In the genomic region with DNA sequence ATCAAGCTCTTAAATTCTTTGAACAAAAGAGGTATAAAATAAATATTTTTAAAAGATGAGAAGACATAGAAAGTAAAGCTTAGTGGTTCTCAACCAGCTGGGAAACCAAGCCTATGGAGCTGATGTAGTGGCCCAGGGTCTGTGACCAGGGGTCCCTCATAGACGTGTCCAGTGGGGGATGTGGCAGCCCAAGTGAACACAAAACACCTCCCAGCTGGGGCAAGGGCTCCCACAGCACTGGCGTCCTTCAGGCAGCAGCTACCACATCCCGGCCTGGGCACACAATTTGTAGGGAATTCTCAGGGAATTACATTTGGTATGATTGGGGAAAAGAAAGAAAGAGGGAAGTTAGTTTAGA, we compare ENCODE assay signal across 16 cellular contexts. TPM values are rescaled to one million over a fixed set of nuclear protein-coding genes. Genes with fewer than 3 reads are reported as not detected.
A peak's percentile ranks its signal among the peaks of the same experiment; 100 is the strongest.
DNase-seq lines count a peak whose midpoint lies in the region; ATAC-seq, FAIRE-seq and TF ChIP-seq lines count a peak whose summit lies in the region.
"Had no signal": no experiment of that assay in that cellular context is flagged by ENCODE, and none has a peak within 500 bp of the region (broad histone marks: within the 10 kb centered on the region; RNA-seq: fewer than 3 reads in every experiment).

No MANE protein-coding gene starts in this region.

- peak; percentile 68 for DNase-seq in cardiac septum (ENCODE audit: low spot score)
- no peak for DNase-seq in Right ventricle myocardium inferior (ENCODE audit: missing footprints)
- no peak for DNase-seq in IMR-90
- DNase-seq in activated CD4-positive, alpha-beta memory T cell treated with anti-CD3 and anti-CD28 coated beads, Interleukin-2, amount 10 ng/mL, durations not matched to agents 7 days and 5 days, result no peak
- DNase-seq in mesenteric fat pad (ENCODE audit: low spot score), result peak; percentile 57
- no peak for DNase-seq in GM12891 (ENCODE audit: insufficient read length, low spot score)
- no peak for DNase-seq in RKO (ENCODE audit: low spot score)
- no peak for DNase-seq in stimulated activated CD4-positive, alpha-beta T cell treated with anti-CD3 and anti-CD28 coated beads, Interleukin-2, amount 100 ng/mL, for 24 hours
- DNase-seq: BE2C; CD4-positive, alpha-beta T cell; H9; NCI-H1417; NCI-H2029; NCI-H2171; NCI-H774; Right ventricle myocardium superior had no signal

- peak overlapping the region; percentile 67 for H3K14ac ChIP-seq in IMR-90 (replicated peaks; ENCODE audit: low read depth, low read length)

- H3K4me3 ChIP-seq in IMR-90 (ENCODE audit: insufficient read depth, low read depth, low read length), result no peak overlapping the region

- no peak overlapping the region for H3K27ac ChIP-seq in IMR-90 (ENCODE audit: insufficient read depth, low read length)

- peaks cover 0 to 9% of the 10 kb centered on the region in 2 experiments; a peak in 1 of 4 replicates for H3K79me1 ChIP-seq in IMR-90 (ENCODE audit: low read depth in 1 of 2, low read length in 2 of 2)

- H2BK5ac ChIP-seq in IMR-90 (ENCODE audit: low read depth, low read length, poor library complexity, severe bottlenecking), result no peak overlapping the region

- no peaks in the 10 kb centered on the region for H4K20me1 ChIP-seq in IMR-90 (ENCODE audit: insufficient read depth, low read length)

- H3K4me3 Mint-ChIP-seq in activated CD4-positive, alpha-beta memory T cell treated with anti-CD3 and anti-CD28 coated beads, Interleukin-2, amount 10 ng/mL, durations not matched to agents 7 days and 5 days, result no peak overlapping the region
- H3K4me3 Mint-ChIP-seq: CD4-positive, alpha-beta T cell; H9 had no signal

- in situ Hi-C loops in IMR-90 (cut with MboI; ENCODE audit: low sequenced_read_pairs), result no loop called here

- H4K8ac ChIP-seq in IMR-90 (ENCODE audit: low read depth in 2 of 2, low read length in 2 of 2), result peak overlapping the region in 1 of 2 experiments; percentile 11; a peak in 1 of 4 replicates

- peak overlapping the region; percentile 84 for H2AK5ac ChIP-seq in IMR-90 (ENCODE audit: low read depth, low read length)

- H4K5ac ChIP-seq in IMR-90 (ENCODE audit: low read depth, low read length), result no peak overlapping the region; the same call in 1 of the 2 replicates

- no peak for TF ChIP-seq POLR2A in IMR-90 (IDR thresholded peaks at IDR 0.05; ENCODE audit: low read depth, low read length)
- no peak for TF ChIP-seq POLR2A in GM12891 (IDR thresholded peaks at IDR 0.05; ENCODE audit: low read depth, low read length)

- peaks cover 19% of the 10 kb centered on the region for H3K4me1 Mint-ChIP-seq in activated CD4-positive, alpha-beta memory T cell treated with anti-CD3 and anti-CD28 coated beads, Interleukin-2, amount 10 ng/mL, durations not matched to agents 7 days and 5 days
- H3K4me1 Mint-ChIP-seq: H9 had no signal

- H3K56ac ChIP-seq in IMR-90 (ENCODE audit: extremely low read depth, insufficient read depth, low read length), result no peak overlapping the region

- H3K4me2 ChIP-seq in IMR-90 (ENCODE audit: low read depth, low read length), result no peak overlapping the region

- no peak overlapping the region for H3K18ac ChIP-seq in IMR-90 (ENCODE audit: low read depth, low read length)

- peaks cover 4% of the 10 kb centered on the region for H3K9me1 ChIP-seq in IMR-90 (ENCODE audit: insufficient read depth, low read length)

- TF ChIP-seq RAD21 in IMR-90 (IDR thresholded peaks at IDR 0.05; ENCODE audit: low read length), result no peak

- peak overlapping the region; percentile 16 for H3K27ac Mint-ChIP-seq in activated CD4-positive, alpha-beta memory T cell treated with anti-CD3 and anti-CD28 coated beads, Interleukin-2, amount 10 ng/mL, durations not matched to agents 7 days and 5 days
- H3K27ac Mint-ChIP-seq: CD4-positive, alpha-beta T cell; H9 had no signal

- H2AFZ ChIP-seq in IMR-90 (replicated peaks; ENCODE audit: low read length, poor library complexity), result no peak overlapping the region

- no peaks in the 10 kb centered on the region for H3K36me3 ChIP-seq in IMR-90 (ENCODE audit: control insufficient read depth, insufficient read depth, low read length)
- H3K36me3 ChIP-seq: BE2C had no signal

- WGBS in IMR-90 (ENCODE audit: extremely low coverage in 2 of 2, insufficient read length in 1 of 2), 2 experiments, result no CpG with 5 or more reads among the region's 3 CpGs

- ATAC-seq in Right ventricle myocardium inferior (no peak), IMR-90 (ENCODE audit: low read depth) (no peak)

- peaks cover under 1% of the 10 kb centered on the region for H3K36me3 Mint-ChIP-seq in activated CD4-positive, alpha-beta memory T cell treated with anti-CD3 and anti-CD28 coated beads, Interleukin-2, amount 10 ng/mL, durations not matched to agents 7 days and 5 days (ENCODE audit: low read depth)

- POLR2A ChIA-PET in IMR-90 (lab: Charles Lee; ENCODE audit: unreplicated experiment), result no interaction called here
- POLR2A ChIA-PET in activated CD4-positive, alpha-beta memory T cell treated with anti-CD3 and anti-CD28 coated beads, Interleukin-2, amount 10 ng/mL, durations not matched to agents 7 days and 5 days (lab: Charles Lee), result interaction anchor here (1.0 to 2.3 kb wide), 6 partner anchors 15 to 394 kb away, joined by 3 to 11 read pairs (median 4); partner anchors contain the start of gene NAMPT

- no TSS peak for BruUV-seq in IMR-90 (replicated peaks; lab: Mats Ljungman, UMichigan)

- intact Hi-C loops in cardiac septum (cut with DNase I) (no loop called here), Right ventricle myocardium inferior (cut with DNase I) (no loop called here), IMR-90 (cut with micrococcal nuclease) (no loop called here)

- no peaks in the 10 kb centered on the region for H3K27me3 ChIP-seq in IMR-90 (ENCODE audit: control insufficient read depth, insufficient read depth, low read length)
- H3K27me3 ChIP-seq: BE2C had no signal

- H3K23ac ChIP-seq in IMR-90 (ENCODE audit: low read depth, low read length), result peak overlapping the region; percentile 39; the same call in 1 of the 2 replicates

- no peaks in the 10 kb centered on the region for H3K27me3 Mint-ChIP-seq in activated CD4-positive, alpha-beta memory T cell treated with anti-CD3 and anti-CD28 coated beads, Interleukin-2, amount 10 ng/mL, durations not matched to agents 7 days and 5 days
- H3K27me3 Mint-ChIP-seq: CD4-positive, alpha-beta T cell had no signal

- no peaks in the 10 kb centered on the region for H3K9me3 ChIP-seq in IMR-90 (ENCODE audit: control insufficient read depth, insufficient read depth, low read length)
- H3K9me3 ChIP-seq: BE2C had no signal

- peak overlapping the region; percentile 41; the same call in 1 of the 2 replicates for H3K4ac ChIP-seq in IMR-90 (ENCODE audit: low read depth, low read length)

- no peak overlapping the region for H3K9ac ChIP-seq in IMR-90 (ENCODE audit: low read depth, low read length)

- H3K9me3 Mint-ChIP-seq in activated CD4-positive, alpha-beta memory T cell treated with anti-CD3 and anti-CD28 coated beads, Interleukin-2, amount 10 ng/mL, durations not matched to agents 7 days and 5 days, result no peaks in the 10 kb centered on the region
- H3K9me3 Mint-ChIP-seq: CD4-positive, alpha-beta T cell; H9 had no signal

- H4K91ac ChIP-seq in IMR-90 (ENCODE audit: insufficient read depth, low read depth, low read length), result peak overlapping the region; percentile 2; the same call in 1 of the 2 replicates

- dilution Hi-C loops in IMR-90 (cut with HindIII; ENCODE audit: low sequenced_read_pairs, unreplicated experiment), result no loop called here

- FAIRE-seq in GM12891 (lab: Jason Lieb, UNC), result no peak

- H2BK20ac ChIP-seq in IMR-90 (ENCODE audit: low read depth, low read length), result peak overlapping the region; percentile 27; the same call in 1 of the 2 replicates

- no peak for TF ChIP-seq CTCF in IMR-90 (conservative IDR thresholded peaks at IDR 0.05; ENCODE audit: low read depth, low read length)

- peak overlapping the region; percentile 5; the same call in 2 of the 3 replicates for H2BK15ac ChIP-seq in IMR-90 (ENCODE audit: low read depth, low read length)

- peak overlapping the region; percentile 51; the same call in 1 of the 2 replicates for H2BK120ac ChIP-seq in IMR-90 (ENCODE audit: low read depth, low read length)

- CTCF ChIA-PET in IMR-90 (lab: Yijun Ruan, JAX), result interaction anchor here (0.8 to 1.1 kb wide), 2 partner anchors 19 to 61 kb away, joined by 3 read pairs; no protein-coding TSS in a partner anchor
- CTCF ChIA-PET in activated CD4-positive, alpha-beta memory T cell treated with anti-CD3 and anti-CD28 coated beads, Interleukin-2, amount 10 ng/mL, durations not matched to agents 7 days and 5 days (lab: Charles Lee), result interaction anchor here (0.8 to 2.5 kb wide), 5 partner anchors 14 to 58 kb away, joined by 3 to 19 read pairs (median 4); partner anchors contain the start of gene CCDC71L

- peaks cover 5% of the 10 kb centered on the region; the same call in 1 of the 2 replicates for H3K4me1 ChIP-seq in IMR-90 (ENCODE audit: control insufficient read depth, insufficient read depth, low read length)
- H3K4me1 ChIP-seq: BE2C had no signal

- no peak overlapping the region for H2AK9ac ChIP-seq in IMR-90 (replicated peaks; ENCODE audit: low read depth, low read length, poor library complexity)

TF ChIP-seq in IMR-90, 13 proteins besides CTCF, POLR2A, EP300 and RAD21 (continues in another document):
- TF ChIP-seq NFE2L2 (IDR thresholded peaks at IDR 0.05; ENCODE audit: low read depth, low read length) (no peak), FOS (IDR thresholded peaks at IDR 0.05; ENCODE audit: low read depth, low read length) (no peak), CHD1 (IDR thresholded peaks at IDR 0.05; ENCODE audit: low read depth, low read length) (no peak), BHLHE40 (IDR thresholded peaks at IDR 0.05; ENCODE audit: low read depth, low read length) (no peak), MAFK (IDR thresholded peaks at IDR 0.05; ENCODE audit: low read depth, low read length) (no peak)

TF ChIP-seq in GM12891, 5 proteins besides CTCF, POLR2A, EP300 and RAD21:
- no peak for TF ChIP-seq TAF1 (IDR thresholded peaks at IDR 0.05; ENCODE audit: low read depth, low read length)
- TF ChIP-seq SPI1 (IDR thresholded peaks at IDR 0.05; ENCODE audit: low read depth, low read length), result no peak
- no peak for TF ChIP-seq POU2F2 (IDR thresholded peaks at IDR 0.05; ENCODE audit: low read depth, low read length)
- no peak for TF ChIP-seq PAX5 (IDR thresholded peaks at IDR 0.05; ENCODE audit: insufficient read depth, low read length, severe bottlenecking)
- no peak for TF ChIP-seq POLR2AphosphoS5 (IDR thresholded peaks at IDR 0.05; ENCODE audit: low read depth, low read length)

RNA-seq across cellular contexts. Expression of gene CCDC71L, which starts 17.8 kb away (rescaled TPM):
- total RNA-seq in cardiac septum (7.0 TPM), Right ventricle myocardium inferior (6.9 TPM), IMR-90 (2012; rRNA removed) (19.2 and 20.6 TPM in 2 replicates), mesenteric fat pad (122 TPM)
- polyA plus RNA-seq in IMR-90 (2012; rRNA removed), result 19.7 and 23.8 TPM in 2 replicates
- 21.1 and 39.8 TPM in 2 replicates for polyA plus RNA-seq in IMR-90 (2012; cell fraction: cytosol; rRNA removed)
- polyA plus RNA-seq in IMR-90 (2012; cell fraction: nucleus; rRNA removed; ENCODE audit: low replicate concordance), result 8.1 and 11.2 TPM in 2 replicates
- total RNA-seq in activated CD4-positive, alpha-beta memory T cell treated with anti-CD3 and anti-CD28 coated beads, Interleukin-2, amount 10 ng/mL, durations not matched to agents 7 days and 5 days, result 10 to 100 TPM; 22.1 to 25.5 TPM
- polyA plus RNA-seq in GM12891 (2012; ENCODE audit: low read depth, missing spikeins), result 7.0 TPM

Comparison
In these comparisons a context has a peak if more than half of its experiments do, and no peak if none do; other contexts are left out.
1. DNase-seq: peak in cardiac septum (single experiment) and mesenteric fat pad (single experiment); none in Right ventricle myocardium inferior (single experiment), IMR-90 (single experiment), activated CD4-positive, alpha-beta memory T cell treated with anti-CD3 and anti-CD28 coated beads, Interleukin-2, amount 10 ng/mL, durations not matched to agents 7 days and 5 days (single experiment), GM12891 (single experiment), RKO (single experiment) and stimulated activated CD4-positive, alpha-beta T cell treated with anti-CD3 and anti-CD28 coated beads, Interleukin-2, amount 100 ng/mL, for 24 hours (0 of 2).